10 cellular contexts compared by ENCODE assay signal in the genomic region with DNA sequence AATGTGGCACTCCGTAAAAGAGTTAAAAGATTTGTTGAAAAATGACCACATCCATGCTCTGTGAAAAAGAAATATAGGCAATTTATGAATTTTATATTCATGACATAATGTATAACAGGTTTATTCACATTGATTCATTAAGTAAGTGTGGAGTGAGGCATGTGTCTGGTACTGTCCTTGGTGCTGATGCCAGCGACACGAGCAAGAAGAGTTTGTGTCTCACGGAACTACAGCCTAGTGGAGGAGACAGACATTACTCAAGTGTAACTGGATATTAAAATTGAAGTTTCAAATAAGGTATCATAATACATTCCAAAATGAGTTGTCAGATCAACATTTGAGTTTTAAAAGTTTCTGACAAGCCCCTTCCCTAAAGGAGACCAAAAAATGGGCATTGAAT.
DNase-seq lines count a peak whose midpoint lies in the region; ATAC-seq lines count a peak whose summit lies in the region.
"Had no signal": no experiment of that assay in that cellular context is flagged by ENCODE, and none has a peak within 500 bp of the region (broad histone marks: within the 10 kb centered on the region; RNA-seq: fewer than 3 reads in every experiment).

No MANE protein-coding gene starts in this region.

- no peaks in the 10 kb centered on the region for H3K9me3 ChIP-seq in T-helper 17 cell (ENCODE audit: control insufficient read depth, low read length, poor library complexity, severe bottlenecking)
- H3K9me3 ChIP-seq: thoracic aorta had no signal

- no peak overlapping the region for H3K27ac Mint-ChIP-seq in activated CD4-positive, alpha-beta memory T cell treated with anti-CD3 and anti-CD28 coated beads, Interleukin-2, amount 10 ng/mL, durations not matched to agents 7 days and 5 days
- no peak overlapping the region for H3K27ac Mint-ChIP-seq in T-helper 17 cell

- no peaks in the 10 kb centered on the region for H3K9me3 Mint-ChIP-seq in activated CD4-positive, alpha-beta memory T cell treated with anti-CD3 and anti-CD28 coated beads, Interleukin-2, amount 10 ng/mL, durations not matched to agents 7 days and 5 days

- POLR2A ChIA-PET in activated CD4-positive, alpha-beta memory T cell treated with anti-CD3 and anti-CD28 coated beads, Interleukin-2, amount 10 ng/mL, durations not matched to agents 7 days and 5 days (lab: Charles Lee): no interaction called here

- no peak overlapping the region for H3K4me3 Mint-ChIP-seq in activated CD4-positive, alpha-beta memory T cell treated with anti-CD3 and anti-CD28 coated beads, Interleukin-2, amount 10 ng/mL, durations not matched to agents 7 days and 5 days
- H3K4me3 Mint-ChIP-seq in T-helper 17 cell: no peak overlapping the region
- H3K4me3 Mint-ChIP-seq: central memory CD8-positive, alpha-beta T cell had no signal

- peak; percentile 7 for DNase-seq in CD1c-positive myeloid dendritic cell (ENCODE audit: extremely low spot score)
- DNase-seq in Kasumi-1 (lab: John Stamatoyannopoulos, UW): peak; percentile 70 to 80
- peak; percentile 31 for DNase-seq in activated CD4-positive, alpha-beta memory T cell treated with anti-CD3 and anti-CD28 coated beads, Interleukin-2, amount 10 ng/mL, durations not matched to agents 7 days and 5 days
- DNase-seq in islet precursor cell: peak; percentile 64
- DNase-seq in stimulated activated CD8-positive, alpha-beta memory T cell treated with anti-CD3 and anti-CD28 coated beads, Interleukin-4, amount 100 ng/mL, for 48 hours: no peak
- DNase-seq in T-helper 17 cell: no peak

- peaks cover 24% of the 10 kb centered on the region for H3K27me3 Mint-ChIP-seq in activated CD4-positive, alpha-beta memory T cell treated with anti-CD3 and anti-CD28 coated beads, Interleukin-2, amount 10 ng/mL, durations not matched to agents 7 days and 5 days
- peaks cover 40% of the 10 kb centered on the region for H3K27me3 Mint-ChIP-seq in T-helper 17 cell

- H3K4me1 Mint-ChIP-seq in activated CD4-positive, alpha-beta memory T cell treated with anti-CD3 and anti-CD28 coated beads, Interleukin-2, amount 10 ng/mL, durations not matched to agents 7 days and 5 days: no peaks in the 10 kb centered on the region
- H3K4me1 Mint-ChIP-seq in T-helper 17 cell: no peaks in the 10 kb centered on the region
- H3K4me1 Mint-ChIP-seq: central memory CD8-positive, alpha-beta T cell had no signal

- CTCF ChIA-PET in activated CD4-positive, alpha-beta memory T cell treated with anti-CD3 and anti-CD28 coated beads, Interleukin-2, amount 10 ng/mL, durations not matched to agents 7 days and 5 days (lab: Charles Lee): no interaction called here

- ATAC-seq in GM21717 (IDR thresholded peaks at IDR 0.05; ENCODE audit: unreplicated experiment) (no peak), T-helper 17 cell (no peak), GM19023 (IDR thresholded peaks at IDR 0.05; ENCODE audit: unreplicated experiment) (no peak)

- no peaks in the 10 kb centered on the region for H3K36me3 Mint-ChIP-seq in activated CD4-positive, alpha-beta memory T cell treated with anti-CD3 and anti-CD28 coated beads, Interleukin-2, amount 10 ng/mL, durations not matched to agents 7 days and 5 days (ENCODE audit: low read depth)
- H3K36me3 Mint-ChIP-seq in T-helper 17 cell (ENCODE audit: low read depth): no peaks in the 10 kb centered on the region

Comparison
In these comparisons a context has a peak if more than half of its experiments do, and no peak if none do; other contexts are left out.
1. DNase-seq: peak in CD1c-positive myeloid dendritic cell (single experiment), Kasumi-1 (2 of 2), activated CD4-positive, alpha-beta memory T cell treated with anti-CD3 and anti-CD28 coated beads, Interleukin-2, amount 10 ng/mL, durations not matched to agents 7 days and 5 days (single experiment) and islet precursor cell (single experiment); none in stimulated activated CD8-positive, alpha-beta memory T cell treated with anti-CD3 and anti-CD28 coated beads, Interleukin-4, amount 100 ng/mL, for 48 hours (single experiment) and T-helper 17 cell (0 of 3).